In genomic region chr18:8776013-8776515, GRCh38 we compare ENCODE assay signal across 29 cellular contexts.
DNase-seq lines count a peak whose midpoint lies in the region; ATAC-seq and TF ChIP-seq lines count a peak whose summit lies in the region.
"Had no signal": no experiment of that assay in that cellular context is flagged by ENCODE, and none has a peak within 500 bp of the region (broad histone marks: within the 10 kb centered on the region; RNA-seq: fewer than 3 reads in every experiment).

No MANE protein-coding gene starts in this region.

- TF ChIP-seq POLR2A in esophagus muscularis mucosa (IDR thresholded peaks at IDR 0.05; ENCODE audit: low read depth), result no peak
- no peak for TF ChIP-seq POLR2A in transverse colon (IDR thresholded peaks at IDR 0.05)

- POLR2A ChIA-PET in naive thymus-derived CD8-positive, alpha-beta T cell (lab: Charles Lee), result no interaction called here

- H3K36me3 Mint-ChIP-seq in naive thymus-derived CD8-positive, alpha-beta T cell, result no peaks in the 10 kb centered on the region
- H3K36me3 Mint-ChIP-seq: activated CD4-positive, alpha-beta memory T cell treated with anti-CD3 and anti-CD28 coated beads for 36 hours; CD14-positive monocyte; stimulated activated memory B cell treated with anti-CD40 and anti-IgM and Interleukin-4, amounts not matched to agents 10 μg/mL and 1 μg/mL and 100 μg/mL, for 72 hours had no signal

- in situ Hi-C loops in transverse colon (cut with MboI; ENCODE audit: low pct_ligation_motif_present in 1 of 4, low pct_unique_long_range_greater_than_20kb in 1 of 4, low sequenced_read_pairs in 3 of 4), result no loop called here

- TF ChIP-seq EP300 in esophagus muscularis mucosa (IDR thresholded peaks at IDR 0.05) (no peak), transverse colon (IDR thresholded peaks at IDR 0.05; ENCODE audit: low read depth) (no peak)

- H3K9me3 ChIP-seq in esophagus muscularis mucosa (no peaks in the 10 kb centered on the region), transverse colon (no peaks in the 10 kb centered on the region)
- H3K9me3 ChIP-seq: adrenal gland, left lung had no signal

- H3K27me3 Mint-ChIP-seq in naive thymus-derived CD8-positive, alpha-beta T cell, result peaks cover 0 to 4% (median 0%) of the 10 kb centered on the region in 5 donors
- H3K27me3 Mint-ChIP-seq: activated CD4-positive, alpha-beta memory T cell treated with anti-CD3 and anti-CD28 coated beads for 36 hours; stimulated activated memory B cell treated with anti-CD40 and anti-IgM and Interleukin-4, amounts not matched to agents 10 μg/mL and 1 μg/mL and 100 μg/mL, for 72 hours had no signal

- DNase-seq in NCI-H446 treated with DMSO at 0.1 percent for 48 hours (lab: John Stamatoyannopoulos, UW) (peak; percentile 45), esophagus muscularis mucosa (ENCODE audit: extremely low spot score) (no peak), mesenteric fat pad (ENCODE audit: low spot score) (peak; percentile 76), transverse colon (no peak), posterior cingulate gyrus (no peak), CD1c-positive myeloid dendritic cell (ENCODE audit: extremely low spot score) (no peak)
- DNase-seq in naive thymus-derived CD8-positive, alpha-beta T cell, result no peak
- DNase-seq: activated CD4-positive, alpha-beta memory T cell treated with anti-CD3 and anti-CD28 coated beads for 36 hours; activated CD4-positive, CD25-positive, alpha-beta regulatory T cell treated with anti-CD3 and anti-CD28 coated beads, Interleukin-2, amount 50 U/mL, for 72 hours; activated CD8-positive, alpha-beta memory T cell treated with anti-CD3 and anti-CD28 coated beads, Interleukin-2, amount 50 U/mL, for 4 hours; activated naive CD4-positive, alpha-beta T cell treated with anti-CD3 and anti-CD28 coated beads for 36 hours; adrenal gland; cerebellar nuclear complex; DMS79 treated with DMSO at 0.1 percent for 48 hours; GF-D8; KBM-7; left lung; NCI-H1092; NCI-H1694; nucleus accumbens; PC-9; SHP77; substantia nigra; T-helper 2 cell had no signal

- H3K4me1 ChIP-seq in esophagus muscularis mucosa (peaks cover 0 to 72% (median 58%) of the 10 kb centered on the region in 4 donors), transverse colon (peaks cover 0 to 14% (median 0%) of the 10 kb centered on the region in 4 donors)
- H3K4me1 ChIP-seq: adrenal gland, left lung had no signal

- TF ChIP-seq CTCF in esophagus muscularis mucosa (IDR thresholded peaks at IDR 0.05) (no peak), transverse colon (IDR thresholded peaks at IDR 0.05) (no peak)

- no peak for ATAC-seq in GM18870 (IDR thresholded peaks at IDR 0.05; ENCODE audit: unreplicated experiment)
- no peak for ATAC-seq in naive thymus-derived CD8-positive, alpha-beta T cell
- ATAC-seq: left lung; stimulated activated memory B cell treated with anti-CD40 and anti-IgM and Interleukin-4, amounts not matched to agents 10 μg/mL and 1 μg/mL and 100 μg/mL, for 72 hours had no signal

- peak overlapping the region; percentile 72 to 85 (median 78) for H3K27ac ChIP-seq in esophagus muscularis mucosa (replicated peaks in 1 of 4)
- peak overlapping the region; percentile 40 to 77 (median 69) for H3K27ac ChIP-seq in transverse colon
- H3K27ac ChIP-seq: adrenal gland, left lung, PC-9 had no signal

- H3K4me3 ChIP-seq in esophagus muscularis mucosa, result no peak overlapping the region
- no peak overlapping the region for H3K4me3 ChIP-seq in transverse colon
- H3K4me3 ChIP-seq: adrenal gland, left lung, PC-9 had no signal

- no peaks in the 10 kb centered on the region for H3K27me3 ChIP-seq in esophagus muscularis mucosa
- H3K27me3 ChIP-seq in transverse colon, result peaks cover 6% of the 10 kb centered on the region
- H3K27me3 ChIP-seq: left lung had no signal

- no peak overlapping the region for H3K4me3 Mint-ChIP-seq in naive thymus-derived CD8-positive, alpha-beta T cell
- H3K4me3 Mint-ChIP-seq: activated CD4-positive, alpha-beta memory T cell treated with anti-CD3 and anti-CD28 coated beads for 36 hours; activated naive CD4-positive, alpha-beta T cell treated with anti-CD3 and anti-CD28 coated beads for 36 hours; activated T-helper 1 cell treated with anti-CD3 and anti-CD28 coated beads, Interleukin-12 subunit alpha, Interleukin-12 subunit beta, Interleukin-2, Interleukin-4 antibody, amounts not matched to agents 30 ng/mL and 10 ng/mL and 1 ng/mL, durations not matched to agents 14 hours and 24 hours and 36 hours; CD14-positive monocyte; memory B cell; stimulated activated memory B cell treated with anti-CD40 and anti-IgM and Interleukin-4, amounts not matched to agents 10 μg/mL and 1 μg/mL and 100 μg/mL, for 72 hours had no signal

- H3K36me3 ChIP-seq in esophagus muscularis mucosa, result no peaks in the 10 kb centered on the region
- H3K36me3 ChIP-seq in transverse colon, result no peaks in the 10 kb centered on the region
- H3K36me3 ChIP-seq: adrenal gland, left lung had no signal

- H3K9me3 Mint-ChIP-seq in naive thymus-derived CD8-positive, alpha-beta T cell, result no peaks in the 10 kb centered on the region
- H3K9me3 Mint-ChIP-seq: activated CD4-positive, alpha-beta memory T cell treated with anti-CD3 and anti-CD28 coated beads for 36 hours; activated naive CD4-positive, alpha-beta T cell treated with anti-CD3 and anti-CD28 coated beads for 36 hours; activated T-helper 1 cell treated with anti-CD3 and anti-CD28 coated beads, Interleukin-12 subunit alpha, Interleukin-12 subunit beta, Interleukin-2, Interleukin-4 antibody, amounts not matched to agents 30 ng/mL and 10 ng/mL and 1 ng/mL, durations not matched to agents 14 hours and 24 hours and 36 hours; CD14-positive monocyte; memory B cell; stimulated activated memory B cell treated with anti-CD40 and anti-IgM and Interleukin-4, amounts not matched to agents 10 μg/mL and 1 μg/mL and 100 μg/mL, for 72 hours had no signal

- H3K27ac Mint-ChIP-seq in naive thymus-derived CD8-positive, alpha-beta T cell, result no peak overlapping the region
- H3K27ac Mint-ChIP-seq: activated CD4-positive, alpha-beta memory T cell treated with anti-CD3 and anti-CD28 coated beads for 36 hours; activated naive CD4-positive, alpha-beta T cell treated with anti-CD3 and anti-CD28 coated beads for 36 hours; activated T-helper 1 cell treated with anti-CD3 and anti-CD28 coated beads, Interleukin-12 subunit alpha, Interleukin-12 subunit beta, Interleukin-2, Interleukin-4 antibody, amounts not matched to agents 30 ng/mL and 10 ng/mL and 1 ng/mL, durations not matched to agents 14 hours and 24 hours and 36 hours; memory B cell; stimulated activated memory B cell treated with anti-CD40 and anti-IgM and Interleukin-4, amounts not matched to agents 10 μg/mL and 1 μg/mL and 100 μg/mL, for 72 hours had no signal

- H3K4me1 Mint-ChIP-seq in naive thymus-derived CD8-positive, alpha-beta T cell, result no peaks in the 10 kb centered on the region
- H3K4me1 Mint-ChIP-seq: CD14-positive monocyte; memory B cell; stimulated activated memory B cell treated with anti-CD40 and anti-IgM and Interleukin-4, amounts not matched to agents 10 μg/mL and 1 μg/mL and 100 μg/mL, for 72 hours had no signal

- intact Hi-C loops in esophagus muscularis mucosa (cut with DNase I) (no loop called here), transverse colon (cut with DNase I; ENCODE audit: low total_unique reads) (loop anchor here (10.0 kb wide), 1 partner anchor 71 kb away; the partner anchor contains the start of gene MTCL1), posterior cingulate gyrus (cut with DNase I) (no loop called here)

- 82% methylated on average over 6 of the region's 6 CpGs for WGBS in esophagus muscularis mucosa
- WGBS in transverse colon (ENCODE audit: low coverage in 1 of 2), 2 donors, result 75% methylated on average over 6 of the region's 6 CpGs; no CpG with 5 or more reads in 1 of the 2 donors

Comparison
In these comparisons a context has a peak if more than half of its experiments do, and no peak if none do; other contexts are left out.
1. DNase-seq: peak in NCI-H446 treated with DMSO at 0.1 percent for 48 hours (single experiment) and mesenteric fat pad (single experiment); none in esophagus muscularis mucosa (single experiment), transverse colon (single experiment), posterior cingulate gyrus (0 of 10), naive thymus-derived CD8-positive, alpha-beta T cell (0 of 10) and CD1c-positive myeloid dendritic cell (single experiment).